8 cellular contexts compared by ENCODE assay signal in the genomic region with DNA sequence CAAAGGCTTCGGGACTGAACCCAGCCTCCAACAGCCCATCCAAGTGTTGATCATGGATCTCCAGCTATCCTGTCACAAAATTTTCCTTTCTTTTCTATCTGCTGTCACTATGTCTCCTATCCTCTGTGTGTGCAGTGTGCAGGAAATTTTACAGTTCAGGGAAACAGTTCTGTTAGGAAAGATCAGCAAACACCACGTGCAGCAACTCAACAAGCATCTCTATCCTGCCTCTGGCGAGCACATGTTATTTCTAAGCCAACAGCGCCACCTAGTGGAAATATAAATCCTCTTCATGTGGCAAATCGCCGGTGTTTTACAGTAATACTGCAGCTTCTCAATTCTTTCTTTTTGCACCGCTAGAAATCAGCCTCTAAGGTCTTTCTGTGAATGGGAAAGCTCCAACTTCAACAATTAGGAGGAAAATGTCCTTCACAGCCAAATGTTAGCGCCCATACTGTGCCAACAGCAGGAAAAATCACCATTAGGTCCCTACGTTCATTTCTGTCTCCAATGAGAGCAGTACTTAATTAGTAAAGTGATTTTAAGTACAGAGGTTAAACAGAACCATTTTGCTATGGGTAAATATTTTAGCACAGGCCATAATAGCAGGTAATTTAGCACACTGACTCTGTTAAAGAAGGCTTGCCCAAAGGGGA. TPM values are rescaled to one million over a fixed set of nuclear protein-coding genes. Genes with fewer than 3 reads are reported as not detected.
DNase-seq lines count a peak whose midpoint lies in the region; ATAC-seq and TF ChIP-seq lines count a peak whose summit lies in the region.

No MANE protein-coding gene starts in this region.

- H3K9me2 ChIP-seq in OCI-LY7 (ENCODE audit: insufficient read depth, low read length), result no peaks in the 10 kb centered on the region

- DNase-seq in DMS79 treated with DMSO at 0.1 percent for 48 hours (lab: John Stamatoyannopoulos, UW) (peak; percentile 68), OCI-LY7 (ENCODE audit: low spot score) (peak; percentile 82), germinal center (ENCODE audit: low spot score) (peak; percentile 53), occipital lobe (lab: John Stamatoyannopoulos, UW) (no peak)
- peak; percentile 33 for DNase-seq in activated T-helper 2 cell treated with anti-CD3 and anti-CD28 coated beads, Interferon-gamma antibody, Interleukin-2, Interleukin-4, amounts not matched to agents 10 μg/mL and 5 μg/mL and 100 μg/mL, durations not matched to agents 14 hours and 24 hours and 36 hours (ENCODE audit: low spot score)

- no peaks in the 10 kb centered on the region for H3K4me1 ChIP-seq in OCI-LY7 (ENCODE audit: insufficient read depth, low read length, poor library complexity, severe bottlenecking)
- no peaks in the 10 kb centered on the region for H3K4me1 ChIP-seq in parathyroid adenoma

- no peak overlapping the region for H3K4me3 ChIP-seq in OCI-LY7 (ENCODE audit: low read depth, low read length, poor library complexity, severe bottlenecking)
- H3K4me3 ChIP-seq in parathyroid adenoma (ENCODE audit: low read depth, low read length), result no peak overlapping the region

- no peak overlapping the region for H2AFZ ChIP-seq in OCI-LY7 (ENCODE audit: low read length)
- H2AFZ ChIP-seq in parathyroid adenoma, result no peak overlapping the region

- no peak overlapping the region for H3K4me3 Mint-ChIP-seq in activated T-helper 2 cell treated with anti-CD3 and anti-CD28 coated beads, Interferon-gamma antibody, Interleukin-2, Interleukin-4, amounts not matched to agents 10 μg/mL and 5 μg/mL and 100 μg/mL, durations not matched to agents 14 hours and 24 hours and 36 hours (ENCODE audit: low read depth)

- H3K79me2 ChIP-seq in OCI-LY7 (ENCODE audit: insufficient read depth, low read depth, low read length) (no peaks in the 10 kb centered on the region), parathyroid adenoma (no peaks in the 10 kb centered on the region)

- peak; percentile 63 for TF ChIP-seq CTCF in LNCAP (IDR thresholded peaks at IDR 0.05)
- TF ChIP-seq CTCF in OCI-LY7 (conservative IDR thresholded peaks at IDR 0.05; ENCODE audit: low read length), result peak; percentile 87
- peak; percentile 39 for TF ChIP-seq CTCF in parathyroid adenoma (IDR thresholded peaks at IDR 0.05)

- peaks cover 1% of the 10 kb centered on the region for H3K4me1 Mint-ChIP-seq in activated T-helper 2 cell treated with anti-CD3 and anti-CD28 coated beads, Interferon-gamma antibody, Interleukin-2, Interleukin-4, amounts not matched to agents 10 μg/mL and 5 μg/mL and 100 μg/mL, durations not matched to agents 14 hours and 24 hours and 36 hours (ENCODE audit: low read depth)

- peaks cover 28% of the 10 kb centered on the region for H3K9me3 Mint-ChIP-seq in activated T-helper 2 cell treated with anti-CD3 and anti-CD28 coated beads, Interferon-gamma antibody, Interleukin-2, Interleukin-4, amounts not matched to agents 10 μg/mL and 5 μg/mL and 100 μg/mL, durations not matched to agents 14 hours and 24 hours and 36 hours

- H3K27ac ChIP-seq in OCI-LY7 (ENCODE audit: low read depth, low read length, poor library complexity, severe bottlenecking), result no peak overlapping the region
- no peak overlapping the region for H3K27ac ChIP-seq in parathyroid adenoma

- H3K36me3 ChIP-seq in OCI-LY7 (ENCODE audit: insufficient read depth, low read length), result no peaks in the 10 kb centered on the region
- H3K36me3 ChIP-seq in parathyroid adenoma (ENCODE audit: control insufficient read depth, insufficient read depth, low read length), result no peaks in the 10 kb centered on the region

- H3K9me3 ChIP-seq in OCI-LY7 (ENCODE audit: low read length) (peaks cover 27% of the 10 kb centered on the region; the same call in 1 of the 2 replicates), parathyroid adenoma (ENCODE audit: control insufficient read depth, low read length) (no peaks in the 10 kb centered on the region)

- POLR2A ChIA-PET in OCI-LY7 (lab: Charles Lee), result no interaction called here

- peaks cover 3% of the 10 kb centered on the region for H3K27me3 Mint-ChIP-seq in activated T-helper 2 cell treated with anti-CD3 and anti-CD28 coated beads, Interferon-gamma antibody, Interleukin-2, Interleukin-4, amounts not matched to agents 10 μg/mL and 5 μg/mL and 100 μg/mL, durations not matched to agents 14 hours and 24 hours and 36 hours (ENCODE audit: low read depth)

- H3K9ac ChIP-seq in parathyroid adenoma, result no peak overlapping the region

- H3K27ac Mint-ChIP-seq in activated T-helper 2 cell treated with anti-CD3 and anti-CD28 coated beads, Interferon-gamma antibody, Interleukin-2, Interleukin-4, amounts not matched to agents 10 μg/mL and 5 μg/mL and 100 μg/mL, durations not matched to agents 14 hours and 24 hours and 36 hours, result no peak overlapping the region

- CTCF ChIA-PET in OCI-LY7 (lab: Charles Lee; ENCODE audit: unreplicated experiment), result no interaction called here

- no peak overlapping the region for H3K4me2 ChIP-seq in OCI-LY7 (ENCODE audit: low read length)
- no peak overlapping the region for H3K4me2 ChIP-seq in parathyroid adenoma (ENCODE audit: low read length)

- intact Hi-C loops in OCI-LY7 (cut with micrococcal nuclease; ENCODE audit: unreplicated experiment), result loop anchor here (1.0 to 5.0 kb wide), 3 partner anchors 73 to 211 kb away; no protein-coding TSS in a partner anchor
- intact Hi-C loops in activated T-helper 2 cell treated with anti-CD3 and anti-CD28 coated beads, Interferon-gamma antibody, Interleukin-2, Interleukin-4, amounts not matched to agents 10 μg/mL and 5 μg/mL and 100 μg/mL, durations not matched to agents 14 hours and 24 hours and 36 hours (cut with micrococcal nuclease), result loop anchor here (1.0 to 2.0 kb wide), 2 partner anchors 73 to 212 kb away; no protein-coding TSS in a partner anchor

- peaks cover 3% of the 10 kb centered on the region for H3K36me3 Mint-ChIP-seq in activated T-helper 2 cell treated with anti-CD3 and anti-CD28 coated beads, Interferon-gamma antibody, Interleukin-2, Interleukin-4, amounts not matched to agents 10 μg/mL and 5 μg/mL and 100 μg/mL, durations not matched to agents 14 hours and 24 hours and 36 hours (ENCODE audit: low read depth)

- ATAC-seq in HG03196 (IDR thresholded peaks at IDR 0.05; ENCODE audit: unreplicated experiment), result no peak

- no peaks in the 10 kb centered on the region for H3K27me3 ChIP-seq in parathyroid adenoma (ENCODE audit: control insufficient read depth, insufficient read depth, low read length)

- BruUV-seq in OCI-LY7 (replicated peaks; lab: Mats Ljungman, UMichigan), result no TSS peak

- H4K20me1 ChIP-seq in OCI-LY7 (ENCODE audit: insufficient read depth, low read length), result no peaks in the 10 kb centered on the region

RNA-seq across cellular contexts. Expression of a gene that starts 21.3 kb away (rescaled TPM):
- 13.0 and 18.8 TPM in 2 replicates for total RNA-seq in OCI-LY7 (2014; rRNA removed; shearing (Covaris generic))
- total RNA-seq in OCI-LY7 (2022), result 8.3 and 10.4 TPM in 2 replicates
- 2.6 and 3.4 TPM in 2 replicates for total RNA-seq in activated T-helper 2 cell treated with anti-CD3 and anti-CD28 coated beads, Interferon-gamma antibody, Interleukin-2, Interleukin-4, amounts not matched to agents 10 μg/mL and 5 μg/mL and 100 μg/mL, durations not matched to agents 14 hours and 24 hours and 36 hours
- total RNA-seq in occipital lobe, result 53.0 TPM

RNA-seq across cellular contexts. Expression of a gene that starts 35.3 kb away (rescaled TPM):
- total RNA-seq in OCI-LY7 (2014; rRNA removed; shearing (Covaris generic)), result 23.9 and 24.6 TPM in 2 replicates
- total RNA-seq in OCI-LY7 (2022) (26.9 and 30.3 TPM in 2 replicates), occipital lobe (74.1 TPM)
- 14.1 and 14.7 TPM in 2 replicates for total RNA-seq in activated T-helper 2 cell treated with anti-CD3 and anti-CD28 coated beads, Interferon-gamma antibody, Interleukin-2, Interleukin-4, amounts not matched to agents 10 μg/mL and 5 μg/mL and 100 μg/mL, durations not matched to agents 14 hours and 24 hours and 36 hours

RNA-seq across cellular contexts. Expression of a gene that starts 35.8 kb away (rescaled TPM):
- total RNA-seq in OCI-LY7 (2014; rRNA removed; shearing (Covaris generic)), result 0.54 TPM in 1 of 2 replicates, not detected in the other
- 1.7 and 2.2 TPM in 2 replicates for total RNA-seq in OCI-LY7 (2022)
- total RNA-seq in activated T-helper 2 cell treated with anti-CD3 and anti-CD28 coated beads, Interferon-gamma antibody, Interleukin-2, Interleukin-4, amounts not matched to agents 10 μg/mL and 5 μg/mL and 100 μg/mL, durations not matched to agents 14 hours and 24 hours and 36 hours, result 0.14 and 0.30 TPM in 2 replicates
- 0.16 TPM for total RNA-seq in occipital lobe
